In the genomic region with DNA sequence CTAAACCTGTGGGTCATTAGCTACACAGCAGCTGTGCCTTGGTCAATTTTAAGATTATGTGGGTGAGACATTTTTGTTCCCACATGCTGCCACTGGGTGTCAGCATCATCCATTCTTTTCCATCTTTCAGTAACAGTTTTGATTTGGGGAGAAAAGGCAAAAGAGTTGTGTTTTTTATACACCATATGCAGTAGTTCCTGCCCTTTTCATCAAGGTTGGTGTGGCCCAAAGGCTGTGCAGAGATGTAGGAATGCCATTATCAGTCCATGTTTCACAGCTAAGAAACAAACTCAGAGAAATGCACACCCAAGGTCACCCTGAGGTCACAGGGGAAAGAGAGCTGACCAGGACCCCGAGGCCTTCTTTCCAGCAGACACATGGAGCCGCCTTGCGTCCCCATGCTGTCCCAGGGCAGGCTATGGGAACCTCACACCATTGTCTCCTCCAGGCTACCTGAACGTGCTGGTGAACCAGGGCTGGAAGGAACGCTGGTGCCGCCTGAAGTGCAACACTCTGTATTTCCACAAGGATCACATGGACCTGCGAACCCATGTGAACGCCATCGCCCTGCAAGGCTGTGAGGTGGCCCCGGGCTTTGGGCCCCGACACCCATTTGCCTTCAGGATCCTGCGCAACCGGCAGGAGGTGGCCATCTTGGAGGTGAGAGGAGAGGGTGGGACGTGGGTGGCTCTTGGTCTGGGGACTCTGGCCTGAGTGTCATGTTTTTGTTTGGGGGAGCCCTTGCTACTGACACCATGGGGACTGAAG, we compare ENCODE assay signal across 1 cellular context.
TF ChIP-seq lines count a peak whose summit lies in the region.

No MANE protein-coding gene starts in this region.

TF ChIP-seq in HepG2, 621 proteins besides CTCF, POLR2A, EP300 and RAD21 (continued from another document):
- peak; percentile 86 for TF ChIP-seq ESRRA (CRISPR knock-in tag; IDR thresholded peaks at IDR 0.05; ENCODE audit: low read depth)
- no peak for TF ChIP-seq REXO4 (CRISPR knock-in tag; IDR thresholded peaks at IDR 0.05; ENCODE audit: borderline replicate concordance)
- TF ChIP-seq NRL (CRISPR knock-in tag; IDR thresholded peaks at IDR 0.05; ENCODE audit: borderline replicate concordance), result 0 out of 2 replicates have a peak, but pooled peaks have one; percentile 29
